In the genomic region with DNA sequence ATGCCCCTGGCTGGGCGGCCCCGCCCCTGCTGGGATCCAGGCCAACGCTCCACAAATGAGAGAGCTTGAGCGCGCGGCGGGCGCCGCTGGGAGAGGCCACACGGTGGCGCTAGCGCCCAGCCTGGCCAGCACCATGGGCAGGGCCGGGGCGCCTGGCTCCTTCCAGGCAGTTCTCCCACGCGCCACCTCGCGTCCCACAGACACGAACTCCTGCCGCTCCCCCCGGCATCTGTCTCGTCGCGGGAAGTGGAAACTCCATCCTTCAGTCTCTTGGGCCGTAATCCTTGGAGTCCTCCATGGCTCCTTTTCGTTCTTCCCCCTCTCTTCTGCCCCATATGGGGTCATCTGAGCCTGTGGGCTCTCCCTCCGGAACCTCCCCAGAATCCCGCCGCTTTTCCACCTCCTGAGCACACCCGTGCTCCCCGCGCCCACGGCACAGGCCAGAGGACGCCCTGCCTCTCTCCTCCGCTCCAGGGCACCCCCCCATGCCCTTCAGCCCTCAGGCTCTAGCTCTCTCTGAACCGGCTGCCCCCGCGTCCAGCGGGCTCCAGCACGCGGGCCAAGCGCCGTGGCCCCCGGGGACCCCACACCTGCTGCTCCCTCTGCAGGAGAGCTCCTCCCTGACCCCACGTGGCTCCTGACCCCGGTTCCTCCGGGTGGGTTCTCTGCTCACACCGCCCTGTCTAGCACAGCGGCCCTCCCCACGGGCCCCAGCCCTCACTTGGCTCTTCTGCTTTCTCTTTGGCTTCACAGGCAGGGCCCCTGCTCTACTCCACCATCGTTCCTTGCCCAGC, we compare ENCODE assay signal across 8 cellular contexts. TPM values are rescaled to one million over a fixed set of nuclear protein-coding genes. Genes with fewer than 3 reads are reported as not detected.
DNase-seq lines count a peak whose midpoint lies in the region; ATAC-seq and TF ChIP-seq lines count a peak whose summit lies in the region.

No MANE protein-coding gene starts in this region.

- TF ChIP-seq CTCF in endothelial cell (IDR thresholded peaks at IDR 0.05; ENCODE audit: unreplicated experiment) = peak; percentile 85
- TF ChIP-seq CTCF in mesothelial cell of epicardium (IDR thresholded peaks at IDR 0.05; ENCODE audit: unreplicated experiment) = peak; percentile 84

- H3K4me3 Mint-ChIP-seq in endothelial cell (ENCODE audit: unreplicated experiment) (peak overlapping the region; percentile 59), mesothelial cell of epicardium (peak overlapping the region; percentile 66)

- DNase-seq in 8988T (peak; percentile 94), NCI-H82 treated with DMSO at 0.1 percent for 48 hours (lab: John Stamatoyannopoulos, UW; ENCODE audit: unreplicated experiment) (peak; percentile 57), endothelial cell (ENCODE audit: low spot score) (peak; percentile 96), mesothelial cell of epicardium (ENCODE audit: low spot score in 2 of 2, unreplicated experiment in 2 of 2) (peak; percentile 82 to 97)
- DNase-seq in activated CD8-positive, alpha-beta memory T cell treated with anti-CD3 and anti-CD28 coated beads for 48 hours (ENCODE audit: low read depth in 2 of 3, low spot score in 2 of 3) = peak; percentile 43 to 56 (median 47)
- peak; percentile 51 for DNase-seq in stimulated activated CD8-positive, alpha-beta memory T cell treated with anti-CD3 and anti-CD28 coated beads, Interleukin-12 subunit alpha, Interleukin-12 subunit beta, amount 100 ng/mL, for 4 hours (ENCODE audit: low read depth)

- no peak overlapping the region for H3K27ac Mint-ChIP-seq in endothelial cell (ENCODE audit: unreplicated experiment)
- H3K27ac Mint-ChIP-seq in mesothelial cell of epicardium = no peak overlapping the region

- H3K9me3 Mint-ChIP-seq in endothelial cell (ENCODE audit: unreplicated experiment) (no peaks in the 10 kb centered on the region), mesothelial cell of epicardium (no peaks in the 10 kb centered on the region)

- ATAC-seq in GM18511 (IDR thresholded peaks at IDR 0.05; ENCODE audit: unreplicated experiment) (peak; percentile 84), HG03457 (IDR thresholded peaks at IDR 0.05; ENCODE audit: unreplicated experiment) (peak; percentile 56)

- H3K36me3 Mint-ChIP-seq in endothelial cell (ENCODE audit: low read depth, unreplicated experiment) = peaks cover 17% of the 10 kb centered on the region
- H3K36me3 Mint-ChIP-seq in mesothelial cell of epicardium = peaks cover 6% of the 10 kb centered on the region

- H3K27me3 Mint-ChIP-seq in endothelial cell (ENCODE audit: unreplicated experiment) (peaks cover 13% of the 10 kb centered on the region), mesothelial cell of epicardium (ENCODE audit: low read depth) (no peaks in the 10 kb centered on the region)

- H3K4me1 Mint-ChIP-seq in endothelial cell (ENCODE audit: unreplicated experiment) (peaks cover 18% of the 10 kb centered on the region), mesothelial cell of epicardium (peaks cover 21% of the 10 kb centered on the region)

RNA-seq across cellular contexts. Expression of a gene that starts 31.9 kb away (rescaled TPM):
- total RNA-seq in endothelial cell (ENCODE audit: unreplicated experiment) (0.21 TPM), mesothelial cell of epicardium (2.7 to 4.1 TPM (median 3.5 TPM) in 3 replicates)

Comparison
In these comparisons a context has a peak if more than half of its experiments do, and no peak if none do; other contexts are left out.
1. Peak in every context shown above with its lines: DNase-seq and ATAC-seq.